ENCODE assay signal across 16 cellular contexts in the genomic region with DNA sequence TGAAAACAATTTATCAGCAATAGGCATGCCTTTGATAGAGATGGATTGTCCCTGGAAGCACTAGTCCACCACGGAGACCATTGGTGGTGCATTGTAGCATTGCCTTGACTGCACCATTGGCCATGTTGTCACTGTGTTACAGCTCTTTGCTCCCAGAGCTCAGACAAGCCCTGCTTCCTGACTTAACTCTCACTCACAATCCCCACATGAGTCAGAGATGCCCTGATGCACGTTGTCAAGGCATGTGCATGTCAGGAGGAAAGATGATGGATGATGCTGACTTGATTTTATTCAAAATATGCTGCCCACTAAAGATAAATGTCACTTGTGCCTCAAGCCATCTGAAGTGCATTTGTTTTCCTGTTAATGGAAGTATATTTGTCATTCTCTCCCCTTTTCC.
A peak's percentile ranks its signal among the peaks of the same experiment; 100 is the strongest.
DNase-seq lines count a peak whose midpoint lies in the region; ATAC-seq and TF ChIP-seq lines count a peak whose summit lies in the region.
"Had no signal": no experiment of that assay in that cellular context is flagged by ENCODE, and none has a peak within 500 bp of the region (broad histone marks: within the 10 kb centered on the region; RNA-seq: fewer than 3 reads in every experiment).

No MANE protein-coding gene starts in this region.

- ATAC-seq in RWPE2 (ENCODE audit: low read depth) (peak; percentile 59; the same call in 2 of the 3 replicates), GM19395 (IDR thresholded peaks at IDR 0.05; ENCODE audit: unreplicated experiment) (no peak), HG02981 (IDR thresholded peaks at IDR 0.05; ENCODE audit: unreplicated experiment) (no peak)
- ATAC-seq: GM23338 had no signal

- DNase-seq in EL (peak; percentile 4), RWPE2 (ENCODE audit: low spot score) (no peak), fibroblast of mammary gland (ENCODE audit: low read depth) (peak; percentile 18), kidney tubule cell (ENCODE audit: low spot score) (peak; percentile 13), NCI-H345 (lab: John Stamatoyannopoulos, UW) (no peak)
- DNase-seq: 8988T; AML-193; Caco-2; CD8-positive, alpha-beta memory T cell; DND-41; GF-D8; H7 had no signal

- H3K9me3 ChIP-seq in RWPE2 (ENCODE audit: severe bottlenecking), result no peaks in the 10 kb centered on the region
- H3K9me3 ChIP-seq: BLaER1, Caco-2 had no signal

- H3K27ac ChIP-seq in RWPE2 (ENCODE audit: poor library complexity, severe bottlenecking), result no peak overlapping the region
- H3K27ac ChIP-seq: BLaER1 had no signal

- H3K4me1 ChIP-seq in RWPE2 (ENCODE audit: insufficient read depth, poor library complexity, severe bottlenecking), result peaks cover 10% of the 10 kb centered on the region
- H3K4me1 ChIP-seq: BLaER1, Caco-2 had no signal

- no peaks in the 10 kb centered on the region for H3K36me3 ChIP-seq in RWPE2 (ENCODE audit: low read depth)
- H3K36me3 ChIP-seq: BLaER1 had no signal

- H3K4me3 ChIP-seq in RWPE2 (ENCODE audit: severe bottlenecking), result no peak overlapping the region
- H3K4me3 ChIP-seq in fibroblast of mammary gland (ENCODE audit: control insufficient read depth, low read depth, low read length), result no peak overlapping the region
- H3K4me3 ChIP-seq: BLaER1, GM23338 had no signal

- no peaks in the 10 kb centered on the region for H3K27me3 ChIP-seq in RWPE2 (ENCODE audit: insufficient read depth, poor library complexity, severe bottlenecking)
- H3K27me3 ChIP-seq: BLaER1 had no signal

- TF ChIP-seq CTCF in RWPE2 (IDR thresholded peaks at IDR 0.05; ENCODE audit: poor library complexity, severe bottlenecking) (no peak), fibroblast of mammary gland (conservative IDR thresholded peaks at IDR 0.05; ENCODE audit: control insufficient read depth, insufficient read depth, low read depth, low read length) (no peak)

Comparison
In these comparisons a context has a peak if more than half of its experiments do, and no peak if none do; other contexts are left out.
1. DNase-seq: peak in EL (single experiment), fibroblast of mammary gland (single experiment) and kidney tubule cell (single experiment); none in RWPE2 (single experiment) and NCI-H345 (single experiment).